Comparison of ENCODE assay signal across 8 cellular contexts in the genomic region with DNA sequence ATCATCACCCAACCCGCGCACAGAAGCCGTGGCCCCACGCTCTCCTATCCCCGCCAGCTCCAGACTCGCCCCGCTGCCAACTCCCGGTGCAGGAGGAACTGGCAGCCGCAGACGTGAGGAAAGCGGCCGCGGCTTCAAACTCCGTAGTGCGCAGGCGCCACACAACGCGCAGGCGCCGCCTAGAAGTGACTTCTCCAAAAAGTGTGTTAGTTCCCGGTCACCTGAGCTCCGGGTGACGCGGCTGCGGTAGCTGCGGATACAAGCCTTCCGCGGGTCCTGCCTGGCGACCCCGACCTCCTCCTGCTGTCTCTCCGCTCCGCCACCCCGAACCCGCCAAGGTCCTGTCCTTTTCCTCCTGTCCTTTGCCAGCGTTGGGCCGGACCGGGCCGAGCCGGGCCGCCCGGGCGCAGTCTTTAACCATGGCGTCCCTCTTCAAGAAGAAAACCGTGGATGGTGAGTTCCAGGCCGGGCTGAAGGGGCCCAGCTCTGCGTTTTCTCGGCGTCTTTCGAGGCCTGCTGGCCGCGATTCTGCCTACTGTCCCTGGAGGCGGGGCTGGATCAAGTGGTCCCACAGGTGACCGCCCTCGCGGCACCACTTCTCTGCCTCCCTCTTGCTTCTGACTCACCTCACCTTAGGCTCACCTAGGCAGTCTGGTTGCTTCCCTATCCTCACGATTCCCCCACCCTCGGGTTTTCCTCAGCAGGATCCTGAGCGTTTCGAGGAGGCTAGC. TPM values are rescaled to one million over a fixed set of nuclear protein-coding genes. Genes with fewer than 3 reads are reported as not detected.
DNase-seq lines count a peak whose midpoint lies in the region; ATAC-seq and TF ChIP-seq lines count a peak whose summit lies in the region.

A gene with protein sequence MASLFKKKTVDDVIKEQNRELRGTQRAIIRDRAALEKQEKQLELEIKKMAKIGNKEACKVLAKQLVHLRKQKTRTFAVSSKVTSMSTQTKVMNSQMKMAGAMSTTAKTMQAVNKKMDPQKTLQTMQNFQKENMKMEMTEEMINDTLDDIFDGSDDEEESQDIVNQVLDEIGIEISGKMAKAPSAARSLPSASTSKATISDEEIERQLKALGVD (plus strand): TSS at position 206 of the 731 bp plus-strand sequence. CDS start 214 bp downstream, at position 420.

- no peak for TF ChIP-seq CTCF in PC-9 (conservative IDR thresholded peaks at IDR 0.05)
- TF ChIP-seq CTCF in epithelial cell of proximal tubule (conservative IDR thresholded peaks at IDR 0.05; ENCODE audit: low read depth, low read length): no peak

- peak within 1 kb of the TSS; percentile 81 for H3K4me2 ChIP-seq in PC-9

- ATAC-seq in GM21723 (IDR thresholded peaks at IDR 0.05; ENCODE audit: unreplicated experiment): peak; percentile 98

- POLR2A ChIA-PET in PC-9 (lab: Charles Lee; ENCODE audit: unreplicated experiment): interaction anchor here (0.6 to 0.7 kb wide), 5 partner anchors 9 to 434 kb away, joined by 3 to 5 read pairs (median 3); no protein-coding TSS in a partner anchor

- peak within 1 kb of the TSS; percentile 84 for H3K4me3 ChIP-seq in PC-9
- H3K4me3 ChIP-seq in epithelial cell of proximal tubule (ENCODE audit: low read depth, low read length): peak within 1 kb of the TSS; percentile 82

- in situ Hi-C loops in KBM-7 (cut with MboI; ENCODE audit: low pct_unique_long_range_greater_than_20kb, low sequenced_read_pairs): no loop called here

- H4K20me1 ChIP-seq in PC-9 (ENCODE audit: insufficient read depth): peaks cover 34% of the 10 kb centered on the region

- peak; percentile 54 for DNase-seq in DMS53 treated with DMSO at 0.1 percent for 48 hours (lab: John Stamatoyannopoulos, UW; ENCODE audit: unreplicated experiment)
- peak; percentile 96 for DNase-seq in KBM-7
- peak; percentile 85 to 92 for DNase-seq in PC-9
- peak; percentile 94 for DNase-seq in activated T-cell treated with anti-CD3 and anti-CD28 coated beads, Interleukin-2, amount 50 U/mL, for 1 hour
- no peak for DNase-seq in epithelial cell of proximal tubule (ENCODE audit: low read depth)
- DNase-seq in mucosa of gallbladder (ENCODE audit: low spot score): peak; percentile 96
- DNase-seq in stimulated activated CD8-positive, alpha-beta memory T cell treated with anti-CD3 and anti-CD28 coated beads, Interleukin-4, amount 100 ng/mL, for 24 hours (ENCODE audit: low read depth): peak; percentile 87

- no peaks in the 10 kb centered on the region for H3K9me2 ChIP-seq in PC-9 (ENCODE audit: insufficient read depth)

- CTCF ChIA-PET in PC-9 (lab: Charles Lee): no interaction called here

- H3F3A ChIP-seq in PC-9 (ENCODE audit: insufficient read depth, low read depth): no peaks in the 10 kb centered on the region

- BruUV-seq in PC-9 (replicated peaks; lab: Mats Ljungman, UMichigan): TSS peak; percentile 45

- no peaks in the 10 kb centered on the region for H3K9me3 ChIP-seq in PC-9 (ENCODE audit: insufficient read depth, low read depth)

- H3K79me2 ChIP-seq in PC-9 (ENCODE audit: low read depth): peaks cover 60% of the 10 kb centered on the region

- H3K27me3 ChIP-seq in PC-9 (ENCODE audit: insufficient read depth, low read depth): no peaks in the 10 kb centered on the region

- H2AFZ ChIP-seq in PC-9: peak within 1 kb of the TSS; percentile 98

- intact Hi-C loops in PC-9 (cut with micrococcal nuclease; ENCODE audit: unreplicated experiment): loop anchor here (1.0 to 5.0 kb wide), 3 partner anchors 21 to 140 kb away; no protein-coding TSS in a partner anchor

- H3K27ac ChIP-seq in PC-9: peak within 1 kb of the TSS; percentile 97

- H3K36me3 ChIP-seq in PC-9 (ENCODE audit: low read depth): peaks cover 24% of the 10 kb centered on the region

- H3K4me1 ChIP-seq in PC-9 (replicated peaks; ENCODE audit: insufficient read depth): peaks cover 25% of the 10 kb centered on the region

RNA-seq across cellular contexts. Expression of the gene that starts here (rescaled TPM):
- total RNA-seq in PC-9 (2021) (38.1 and 54.6 TPM in 2 replicates), epithelial cell of proximal tubule (27.4 and 30.9 TPM in 2 replicates), mucosa of gallbladder (54.0 TPM)
